ENCODE assay signal across 19 cellular contexts in the genomic region with DNA sequence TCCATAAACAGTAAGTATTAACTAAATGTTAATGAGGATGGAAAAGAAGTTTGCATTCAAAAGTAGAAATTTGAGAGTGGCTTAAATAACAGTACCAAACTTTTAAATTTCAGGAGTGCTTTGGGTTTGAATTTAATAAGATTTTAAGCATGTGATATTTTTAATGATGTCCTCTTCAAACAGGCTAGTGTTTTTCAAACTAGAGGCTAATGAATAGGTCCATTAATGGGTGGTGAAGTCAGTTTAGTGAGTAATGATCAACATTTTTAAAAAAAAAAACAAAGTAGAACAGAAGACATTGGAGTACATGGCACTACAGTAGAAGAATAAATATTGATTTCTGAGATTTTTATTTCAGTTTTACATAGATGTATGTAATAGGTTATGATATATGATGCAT.
"Had no signal": no experiment of that assay in that cellular context is flagged by ENCODE, and none has a peak within 500 bp of the region (broad histone marks: within the 10 kb centered on the region; RNA-seq: fewer than 3 reads in every experiment).

No MANE protein-coding gene starts in this region.

- ATAC-seq: Panc1, PC-3, SK-N-SH treated with all-trans-retinoic acid at 6 μM for 48 hours had no signal

- DNase-seq: KBM-7; MG63; NCI-H1092; NCI-H1105 treated with DMSO at 0.1 percent for 48 hours; NCI-H1417 treated with DMSO at 0.1 percent for 48 hours; NCI-H146; NCI-H1694 treated with DMSO at 0.1 percent for 48 hours; NCI-H1930; NCI-H2081; NCI-H2107; NCI-H2227 treated with DMSO at 0.1 percent for 48 hours; NCI-H524; NCI-H526 treated with DMSO at 0.1 percent for 48 hours; NCI-H748 treated with DMSO at 0.1 percent for 48 hours; NK-92 treated with Interleukin-12 subunit alpha and Interleukin-12 subunit beta, amount 100 ng/mL, for 24 hours; PC-3; SHP77 had no signal
